In the genomic region with DNA sequence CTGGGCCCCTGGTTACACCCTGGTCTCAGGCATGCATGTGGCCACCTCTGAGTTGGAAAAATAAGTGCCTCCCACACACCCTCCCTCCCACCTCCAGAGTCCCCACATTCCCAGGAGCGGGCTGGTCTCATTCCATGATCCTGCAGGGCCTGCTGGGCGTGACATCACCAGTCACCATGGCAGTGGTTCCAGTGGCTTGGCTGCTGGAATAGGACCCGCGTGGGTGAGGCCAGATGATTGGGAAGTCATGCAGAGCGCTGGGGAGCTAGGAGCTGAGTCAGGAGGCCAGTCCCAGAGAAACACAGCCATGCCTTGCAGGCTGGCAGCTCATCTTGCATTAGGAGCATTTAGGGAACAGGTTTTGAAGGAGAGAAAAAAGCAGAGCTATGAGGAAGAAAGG, we compare ENCODE assay signal across 9 cellular contexts.
DNase-seq lines count a peak whose midpoint lies in the region; ATAC-seq and TF ChIP-seq lines count a peak whose summit lies in the region.
"Had no signal": no experiment of that assay in that cellular context is flagged by ENCODE, and none has a peak within 500 bp of the region (broad histone marks: within the 10 kb centered on the region; RNA-seq: fewer than 3 reads in every experiment).

No MANE protein-coding gene starts in this region.

- H3K36me3 ChIP-seq in BJ (ENCODE audit: control insufficient read depth, insufficient read depth, low read length) (0 out of 2 replicates have a peak, but pooled peaks cover 1% of the 10 kb centered on the region), adrenal gland (replicated peaks in 1 of 2) (no peaks in the 10 kb centered on the region)

- no peaks in the 10 kb centered on the region for H3K27me3 Mint-ChIP-seq in osteocyte (ENCODE audit: unreplicated experiment)
- peaks cover 4% of the 10 kb centered on the region for H3K27me3 Mint-ChIP-seq in progenitor cell of endocrine pancreas
- H3K27me3 Mint-ChIP-seq: activated CD4-positive, alpha-beta memory T cell treated with anti-CD3 and anti-CD28 coated beads, Interleukin-2, amount 10 ng/mL, durations not matched to agents 7 days and 5 days had no signal

- H3K27me3 ChIP-seq in BJ (ENCODE audit: control insufficient read depth, insufficient read depth, low read length) (no peaks in the 10 kb centered on the region), adrenal gland (no peaks in the 10 kb centered on the region)

- DNase-seq in BJ (ENCODE audit: low read depth) (peak; percentile 74), adrenal gland (peak in 5 of 7 donors; percentile 51 to 73 (median 63)), Right ventricle myocardium inferior (ENCODE audit: missing footprints) (peak; percentile 70), osteocyte (ENCODE audit: extremely low spot score, unreplicated experiment) (peak; percentile 89), dermis blood vessel endothelial cell (no peak), KG1 (lab: John Stamatoyannopoulos, UW) (no peak), progenitor cell of endocrine pancreas (ENCODE audit: low spot score, unreplicated experiment) (no peak)
- no peak for DNase-seq in activated CD4-positive, CD25-positive, alpha-beta regulatory T cell treated with anti-CD3 and anti-CD28 coated beads, Interleukin-2, amount 50 U/mL, for 72 hours

- H3K27ac Mint-ChIP-seq in osteocyte (ENCODE audit: unreplicated experiment) (peak overlapping the region; percentile 94), progenitor cell of endocrine pancreas (no peak overlapping the region)
- H3K27ac Mint-ChIP-seq: activated CD4-positive, alpha-beta memory T cell treated with anti-CD3 and anti-CD28 coated beads, Interleukin-2, amount 10 ng/mL, durations not matched to agents 7 days and 5 days had no signal

- no peak for TF ChIP-seq CTCF in BJ (IDR thresholded peaks at IDR 0.05; ENCODE audit: insufficient read depth, low read depth, low read length)
- TF ChIP-seq CTCF in adrenal gland (IDR thresholded peaks at IDR 0.05), result no peak
- no peak for TF ChIP-seq CTCF in osteocyte (IDR thresholded peaks at IDR 0.05)
- TF ChIP-seq CTCF in progenitor cell of endocrine pancreas (IDR thresholded peaks at IDR 0.05; ENCODE audit: unreplicated experiment), result no peak

- peak; percentile 62 for ATAC-seq in Right ventricle myocardium inferior

- CTCF ChIA-PET in BJ (lab: Yijun Ruan, JAX), result interaction anchor here (0.6 to 2.9 kb wide), 46 partner anchors 8 to 914 kb away, joined by 3 to 22 read pairs (median 5); no protein-coding TSS in a partner anchor

- H3K4me1 Mint-ChIP-seq in osteocyte (ENCODE audit: unreplicated experiment) (peaks cover 72% of the 10 kb centered on the region), progenitor cell of endocrine pancreas (ENCODE audit: low read depth) (peaks cover 16% of the 10 kb centered on the region)
- H3K4me1 Mint-ChIP-seq: activated CD4-positive, alpha-beta memory T cell treated with anti-CD3 and anti-CD28 coated beads, Interleukin-2, amount 10 ng/mL, durations not matched to agents 7 days and 5 days had no signal

- H3K27ac ChIP-seq in adrenal gland, result peak overlapping the region in 1 of 5 donors; percentile 21

- no peaks in the 10 kb centered on the region for H3K9me3 ChIP-seq in adrenal gland (replicated peaks in 1 of 3)

- 46 to 67% (median 51%) methylated on average over 1 to 5 of the region's 5 CpGs for WGBS in adrenal gland, 4 donors

- TF ChIP-seq POLR2A in adrenal gland (IDR thresholded peaks at IDR 0.05), result no peak

- POLR2A ChIA-PET in BJ (lab: Charles Lee), result interaction anchor here (1.0 kb wide), 1 partner anchor 59 kb away, joined by 3 read pairs; no protein-coding TSS in a partner anchor

- intact Hi-C loops in adrenal gland (cut with DNase I) (loop anchor here (5.0 kb wide), 1 partner anchor 106 kb away; no protein-coding TSS in a partner anchor), Right ventricle myocardium inferior (cut with DNase I) (no loop called here)

- H3K4me3 ChIP-seq in BJ (ENCODE audit: low read depth, low read length), result no peak overlapping the region
- H3K4me3 ChIP-seq in adrenal gland, result no peak overlapping the region

- H3K4me1 ChIP-seq in adrenal gland (replicated peaks in 1 of 2), result no peaks in the 10 kb centered on the region

- H3K36me3 Mint-ChIP-seq in osteocyte (ENCODE audit: unreplicated experiment) (peaks cover 7% of the 10 kb centered on the region), progenitor cell of endocrine pancreas (ENCODE audit: insufficient read depth) (peaks cover 1% of the 10 kb centered on the region)

- no peak overlapping the region for H3K4me3 Mint-ChIP-seq in osteocyte (ENCODE audit: unreplicated experiment)
- H3K4me3 Mint-ChIP-seq in progenitor cell of endocrine pancreas (ENCODE audit: low read depth), result no peak overlapping the region
- H3K4me3 Mint-ChIP-seq: activated CD4-positive, alpha-beta memory T cell treated with anti-CD3 and anti-CD28 coated beads, Interleukin-2, amount 10 ng/mL, durations not matched to agents 7 days and 5 days had no signal

- no peaks in the 10 kb centered on the region for H3K9me3 Mint-ChIP-seq in osteocyte (ENCODE audit: unreplicated experiment)
- no peaks in the 10 kb centered on the region for H3K9me3 Mint-ChIP-seq in progenitor cell of endocrine pancreas (ENCODE audit: low read depth)
- H3K9me3 Mint-ChIP-seq: activated CD4-positive, alpha-beta memory T cell treated with anti-CD3 and anti-CD28 coated beads, Interleukin-2, amount 10 ng/mL, durations not matched to agents 7 days and 5 days had no signal

Comparison
In these comparisons a context has a peak if more than half of its experiments do, and no peak if none do; other contexts are left out.
1. DNase-seq: peak in BJ (single experiment), adrenal gland (5 of 7), Right ventricle myocardium inferior (single experiment) and osteocyte (single experiment); none in dermis blood vessel endothelial cell (single experiment), KG1 (single experiment), activated CD4-positive, CD25-positive, alpha-beta regulatory T cell treated with anti-CD3 and anti-CD28 coated beads, Interleukin-2, amount 50 U/mL, for 72 hours (single experiment) and progenitor cell of endocrine pancreas (single experiment).